Comparison of ENCODE assay signal across 8 cellular contexts in the genomic region with DNA sequence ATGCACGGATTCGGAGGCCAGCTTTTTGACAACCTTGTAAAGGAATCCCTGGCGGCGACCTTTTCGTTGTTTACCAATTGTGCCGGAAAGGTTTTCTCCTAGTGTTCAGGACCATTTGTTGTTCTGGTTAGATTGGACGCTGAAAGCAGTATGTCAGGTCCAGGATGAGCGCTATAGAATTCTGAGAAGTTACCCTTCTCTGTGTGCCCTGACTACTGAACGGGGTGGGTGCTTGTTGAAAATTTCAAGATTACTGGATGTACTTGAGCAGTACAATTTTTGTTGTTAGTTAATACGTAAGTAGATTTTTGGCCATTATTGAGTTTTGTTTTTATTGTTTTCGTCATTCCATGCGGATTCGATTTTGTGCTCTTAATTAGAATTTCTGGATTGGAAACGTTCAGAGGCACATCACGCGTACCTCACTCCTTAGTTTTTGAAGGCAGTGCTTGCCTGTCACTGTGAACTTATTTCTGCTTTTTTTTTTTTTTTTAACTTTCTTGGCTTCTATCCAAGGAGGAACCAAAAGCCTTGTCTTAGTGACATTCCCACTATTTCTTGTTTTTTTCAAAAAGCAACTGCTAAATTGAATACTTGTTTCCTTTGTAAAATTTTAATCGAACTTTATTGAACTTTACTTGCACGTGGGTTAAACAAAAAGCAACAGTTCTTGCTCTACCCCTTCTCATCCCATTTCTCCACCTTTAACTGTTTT. TPM values are rescaled to one million over a fixed set of nuclear protein-coding genes. Genes with fewer than 3 reads are reported as not detected.
DNase-seq lines count a peak whose midpoint lies in the region; ATAC-seq and TF ChIP-seq lines count a peak whose summit lies in the region.

No MANE protein-coding gene starts in this region.

- H3K23ac ChIP-seq in mesendoderm (ENCODE audit: low read length): no peak overlapping the region

- no CpG with 5 or more reads among the region's 18 CpGs for WGBS in mesendoderm (ENCODE audit: extremely low coverage, insufficient coverage, low lambda C conversion rate)

- TF ChIP-seq CTCF in LNCaP clone FGC (IDR thresholded peaks at IDR 0.05; ENCODE audit: control insufficient read depth, extremely low read depth, insufficient read depth): no peak
- TF ChIP-seq CTCF in chondrocyte (IDR thresholded peaks at IDR 0.05): no peak

- peak overlapping the region; percentile 100 for H3K27ac Mint-ChIP-seq in chondrocyte (ENCODE audit: unreplicated experiment)

- peak overlapping the region; percentile 98 for H3K56ac ChIP-seq in mesendoderm (ENCODE audit: low read length)

- no peaks in the 10 kb centered on the region for H3K36me3 ChIP-seq in mesendoderm (ENCODE audit: control insufficient read depth, insufficient read depth, low read length)

- H3K9me3 Mint-ChIP-seq in chondrocyte (ENCODE audit: low read depth): no peaks in the 10 kb centered on the region

- DNase-seq in AML-193 (lab: John Stamatoyannopoulos, UW) (peak; percentile 21 to 26), LNCaP clone FGC (ENCODE audit: low read depth) (no peak), chondrocyte (ENCODE audit: low spot score) (no peak), mesendoderm (no peak), amygdala (lab: John Stamatoyannopoulos, UW) (no peak), midbrain (lab: John Stamatoyannopoulos, UW) (no peak), AG20443 (ENCODE audit: low spot score) (no peak)

- H2BK15ac ChIP-seq in mesendoderm (replicated peaks; ENCODE audit: low read depth): no peak overlapping the region

- H3K4me1 Mint-ChIP-seq in chondrocyte (ENCODE audit: low read depth): peaks cover 34% of the 10 kb centered on the region

- no peaks in the 10 kb centered on the region for H3K27me3 ChIP-seq in mesendoderm (ENCODE audit: insufficient read depth, low read length, poor library complexity)

- no peak overlapping the region for H2BK5ac ChIP-seq in mesendoderm (ENCODE audit: low read length)

- peak; percentile 14 for ATAC-seq in GM19452 (IDR thresholded peaks at IDR 0.05; ENCODE audit: unreplicated experiment)

- H3K79me2 ChIP-seq in mesendoderm (ENCODE audit: control insufficient read depth, insufficient read depth, low read length): peaks cover 30% of the 10 kb centered on the region

- peak overlapping the region; percentile 90 for H3K9ac ChIP-seq in mesendoderm (ENCODE audit: low read length)

- no peak overlapping the region for H4K5ac ChIP-seq in mesendoderm (ENCODE audit: low read length)

- no peak overlapping the region for H3K4ac ChIP-seq in mesendoderm (ENCODE audit: low read depth, low read length)

- H3K4me2 ChIP-seq in mesendoderm (ENCODE audit: low read length): peak overlapping the region; percentile 66

- H2BK120ac ChIP-seq in mesendoderm (ENCODE audit: low read depth, low read length): no peak overlapping the region

- no peak overlapping the region for H3K18ac ChIP-seq in mesendoderm (ENCODE audit: low read length)

- H3K4me3 Mint-ChIP-seq in chondrocyte (ENCODE audit: unreplicated experiment): peak overlapping the region; percentile 94

- no peak overlapping the region for H2AK5ac ChIP-seq in mesendoderm (ENCODE audit: low read length)

- H3K27ac ChIP-seq in mesendoderm (ENCODE audit: low read depth, low read length): peak overlapping the region; percentile 89

- H3K27me3 Mint-ChIP-seq in chondrocyte (ENCODE audit: low read depth): no peaks in the 10 kb centered on the region

- H4K8ac ChIP-seq in mesendoderm (ENCODE audit: low read depth, low read length): no peak overlapping the region

- no peaks in the 10 kb centered on the region for H3K79me1 ChIP-seq in mesendoderm (ENCODE audit: low read length)

- H3K4me1 ChIP-seq in mesendoderm (ENCODE audit: control insufficient read depth, low read depth, low read length): peaks cover 2% of the 10 kb centered on the region

- no peaks in the 10 kb centered on the region for H3K36me3 Mint-ChIP-seq in chondrocyte (ENCODE audit: low read depth)

- H3K4me3 ChIP-seq in LNCaP clone FGC (ENCODE audit: low read depth, low read length) (peak overlapping the region; percentile 91), mesendoderm (ENCODE audit: low read length) (peak overlapping the region; percentile 52)

RNA-seq across cellular contexts. Expression of gene XRN2, which starts 0.9 kb away (rescaled TPM):
- 44.0 to 53.7 TPM (median 46.1 TPM) in 3 replicates for total RNA-seq in chondrocyte
- 108 TPM for polyA plus RNA-seq in mesendoderm (2013, experiment 1 of 2)
- 108 TPM for polyA plus RNA-seq in mesendoderm (2013, experiment 2 of 2)

Comparison
In these comparisons a context has a peak if more than half of its experiments do, and no peak if none do; other contexts are left out.
1. DNase-seq: peak in AML-193 (2 of 2); none in LNCaP clone FGC (single experiment), chondrocyte (single experiment), mesendoderm (single experiment), amygdala (0 of 56), midbrain (single experiment) and AG20443 (single experiment).